ENCODE assay signal across 1 cellular context in genomic region chr5:138247800-138248199, GRCh38. TPM values are rescaled to one million over a fixed set of nuclear protein-coding genes. Genes with fewer than 3 reads are reported as not detected.
"Had no signal": no experiment of that assay in that cellular context is flagged by ENCODE, and none has a peak within 500 bp of the region (broad histone marks: within the 10 kb centered on the region; RNA-seq: fewer than 3 reads in every experiment).

No MANE protein-coding gene starts in this region.

RNA-seq across cellular contexts. Expression of gene GFRA3, which starts 26.6 kb away (rescaled TPM):
- total RNA-seq: G401 had no signal
